In genomic region chr19:38913958-38914357, GRCh38 we compare ENCODE assay signal across 2 cellular contexts.
TF ChIP-seq lines count a peak whose summit lies in the region.

No MANE protein-coding gene starts in this region.

TF ChIP-seq in SK-N-SH, 30 proteins besides CTCF, POLR2A, EP300 and RAD21:
- no peak for TF ChIP-seq EZH2phosphoT487 (IDR thresholded peaks at IDR 0.05; ENCODE audit: borderline replicate concordance, low read depth)
- no peak for TF ChIP-seq RFX5 (IDR thresholded peaks at IDR 0.05; ENCODE audit: low read length)
- no peak for TF ChIP-seq USF2 (IDR thresholded peaks at IDR 0.05; ENCODE audit: borderline replicate concordance, low read depth, low read length)
- no peak for TF ChIP-seq GABPA (IDR thresholded peaks at IDR 0.05; ENCODE audit: low read depth)
- no peak for TF ChIP-seq JUND (IDR thresholded peaks at IDR 0.05)
- no peak for TF ChIP-seq YY1 (IDR thresholded peaks at IDR 0.05; ENCODE audit: low read depth)
- TF ChIP-seq ELF1 (IDR thresholded peaks at IDR 0.05) = no peak
- TF ChIP-seq FOSL2 (IDR thresholded peaks at IDR 0.05; ENCODE audit: borderline replicate concordance, low read depth) = no peak
- no peak for TF ChIP-seq TAF1 (IDR thresholded peaks at IDR 0.05; ENCODE audit: borderline replicate concordance, low read depth, low read length)
- no peak for TF ChIP-seq FOXM1 (IDR thresholded peaks at IDR 0.05; ENCODE audit: low read depth)
- no peak for TF ChIP-seq NRF1 (IDR thresholded peaks at IDR 0.05; ENCODE audit: low read depth, low read length)
- no peak for TF ChIP-seq GATA2 (CRISPR knock-in tag; IDR thresholded peaks at IDR 0.05)
- TF ChIP-seq RCOR1 (IDR thresholded peaks at IDR 0.05; ENCODE audit: low read length) = no peak
- TF ChIP-seq IRF3 (IDR thresholded peaks at IDR 0.05; ENCODE audit: low read depth, low read length) = no peak

TF ChIP-seq in SK-N-SH treated with all-trans-retinoic acid at 6 μM for 48 hours, 23 proteins besides CTCF, POLR2A, EP300 and RAD21:
- TF ChIP-seq TCF4 (CRISPR knock-in tag; IDR thresholded peaks at IDR 0.05; ENCODE audit: borderline replicate concordance) (no peak), ARNTL (CRISPR knock-in tag; IDR thresholded peaks at IDR 0.05; ENCODE audit: borderline replicate concordance, low read depth) (no peak), CSRNP3 (CRISPR knock-in tag; IDR thresholded peaks at IDR 0.05) (no peak), ESRRG (CRISPR knock-in tag; IDR thresholded peaks at IDR 0.05) (no peak), ZNF8 (CRISPR knock-in tag; IDR thresholded peaks at IDR 0.05) (no peak), BACH2 (CRISPR knock-in tag; IDR thresholded peaks at IDR 0.05; ENCODE audit: borderline replicate concordance) (no peak)
